Comparison of ENCODE assay signal across 11 cellular contexts in the genomic region with DNA sequence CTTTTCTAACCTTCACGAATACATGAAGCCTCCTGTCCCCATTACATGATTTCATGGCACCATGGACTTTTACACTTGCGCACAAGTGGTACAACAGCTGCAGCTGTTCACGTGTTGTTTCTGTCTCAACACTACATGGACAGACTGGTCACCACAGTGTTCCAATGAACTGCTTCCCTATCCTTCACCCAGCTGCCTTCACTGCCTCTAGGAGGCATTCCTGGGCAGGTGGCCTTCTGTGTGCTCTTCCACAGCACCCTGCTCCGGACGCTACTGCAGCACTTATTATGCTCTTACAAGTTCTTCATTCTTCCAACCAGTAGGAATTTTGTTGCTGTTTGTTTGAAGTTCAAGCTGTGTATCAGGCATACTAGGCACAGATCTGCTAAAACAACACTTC. TPM values are rescaled to one million over a fixed set of nuclear protein-coding genes. Genes with fewer than 3 reads are reported as not detected.
A peak's percentile ranks its signal among the peaks of the same experiment; 100 is the strongest.
DNase-seq lines count a peak whose midpoint lies in the region; ATAC-seq, FAIRE-seq and TF ChIP-seq lines count a peak whose summit lies in the region.
"Had no signal": no experiment of that assay in that cellular context is flagged by ENCODE, and none has a peak within 500 bp of the region (broad histone marks: within the 10 kb centered on the region; RNA-seq: fewer than 3 reads in every experiment).

No MANE protein-coding gene starts in this region.

- peaks cover 13% of the 10 kb centered on the region for H3K36me3 ChIP-seq in SJCRH30
- peaks cover 0 to 2% of the 10 kb centered on the region in 2 donors for H3K36me3 ChIP-seq in kidney (ENCODE audit: control insufficient read depth in 1 of 2, insufficient read depth in 2 of 2, low read length in 2 of 2)
- H3K36me3 ChIP-seq: spleen had no signal

- H3K9me3 ChIP-seq in SJCRH30 (replicated peaks) (no peaks in the 10 kb centered on the region), kidney (ENCODE audit: control insufficient read depth in 1 of 2, low read length in 2 of 2) (no peaks in the 10 kb centered on the region)
- H3K9me3 ChIP-seq: spleen had no signal

- no peak for TF ChIP-seq CTCF in kidney (IDR thresholded peaks at IDR 0.05; ENCODE audit: borderline replicate concordance, extremely low read depth, insufficient read depth)

- H3K27ac ChIP-seq in SJCRH30: no peak overlapping the region
- H3K27ac ChIP-seq in kidney (ENCODE audit: low read depth in 2 of 2, low read length in 2 of 2): no peak overlapping the region

- peaks cover 4 to 11% of the 10 kb centered on the region in 2 donors for H3K9me3 Mint-ChIP-seq in activated T-cell treated with anti-CD3 and anti-CD28 coated beads, Interleukin-2, amount 50 U/mL, for 72 hours
- H3K9me3 Mint-ChIP-seq in stimulated activated effector memory CD8-positive, alpha-beta T cell treated with anti-CD3 and anti-CD28 coated beads, Interleukin-12 subunit alpha, Interleukin-12 subunit beta, amount 100 ng/mL, for 72 hours: no peaks in the 10 kb centered on the region

- intact Hi-C loops in kidney (cut with DNase I): no loop called here

- FAIRE-seq in kidney (lab: Jason Lieb, UNC): no peak
- FAIRE-seq: islet of Langerhans had no signal

- H3K27ac Mint-ChIP-seq in activated T-cell treated with anti-CD3 and anti-CD28 coated beads, Interleukin-2, amount 50 U/mL, for 72 hours: no peak overlapping the region
- peak overlapping the region; percentile 9 for H3K27ac Mint-ChIP-seq in stimulated activated effector memory CD8-positive, alpha-beta T cell treated with anti-CD3 and anti-CD28 coated beads, Interleukin-12 subunit alpha, Interleukin-12 subunit beta, amount 100 ng/mL, for 72 hours
- H3K27ac Mint-ChIP-seq: stimulated activated memory B cell treated with anti-CD40 and anti-IgM and Interleukin-4, amounts not matched to agents 10 μg/mL and 1 μg/mL and 100 μg/mL, for 72 hours had no signal

- peaks cover 15 to 24% of the 10 kb centered on the region in 2 donors for H3K36me3 Mint-ChIP-seq in activated T-cell treated with anti-CD3 and anti-CD28 coated beads, Interleukin-2, amount 50 U/mL, for 72 hours (ENCODE audit: insufficient read depth in 2 of 2)
- peaks cover 24% of the 10 kb centered on the region for H3K36me3 Mint-ChIP-seq in stimulated activated effector memory CD8-positive, alpha-beta T cell treated with anti-CD3 and anti-CD28 coated beads, Interleukin-12 subunit alpha, Interleukin-12 subunit beta, amount 100 ng/mL, for 72 hours

- no peak for DNase-seq in activated T-cell treated with anti-CD3 and anti-CD28 coated beads, Interleukin-2, amount 50 U/mL, for 72 hours
- DNase-seq in activated T-cell treated with anti-CD3 and anti-CD28 coated beads for 4 hours (no peak), SJCRH30 (peak; percentile 11 to 47), kidney (no peak), CD1c-positive myeloid dendritic cell (ENCODE audit: extremely low spot score) (no peak), NCI-H446 (lab: John Stamatoyannopoulos, UW) (no peak)
- no peak for DNase-seq in stimulated activated effector memory CD8-positive, alpha-beta T cell treated with anti-CD3 and anti-CD28 coated beads, Interleukin-12 subunit alpha, Interleukin-12 subunit beta, amount 100 ng/mL, for 72 hours (ENCODE audit: low spot score in 2 of 2)
- DNase-seq: spleen had no signal

- H3K27me3 Mint-ChIP-seq in activated T-cell treated with anti-CD3 and anti-CD28 coated beads, Interleukin-2, amount 50 U/mL, for 72 hours (ENCODE audit: low read depth): no peaks in the 10 kb centered on the region
- H3K27me3 Mint-ChIP-seq: stimulated activated memory B cell treated with anti-CD40 and anti-IgM and Interleukin-4, amounts not matched to agents 10 μg/mL and 1 μg/mL and 100 μg/mL, for 72 hours had no signal

- H3K4me1 Mint-ChIP-seq in activated T-cell treated with anti-CD3 and anti-CD28 coated beads, Interleukin-2, amount 50 U/mL, for 72 hours (ENCODE audit: low read depth): peaks cover 52% of the 10 kb centered on the region
- H3K4me1 Mint-ChIP-seq in stimulated activated effector memory CD8-positive, alpha-beta T cell treated with anti-CD3 and anti-CD28 coated beads, Interleukin-12 subunit alpha, Interleukin-12 subunit beta, amount 100 ng/mL, for 72 hours: peaks cover 51% of the 10 kb centered on the region

- peak overlapping the region; percentile 97 to 98 for H3K4me3 Mint-ChIP-seq in activated T-cell treated with anti-CD3 and anti-CD28 coated beads, Interleukin-2, amount 50 U/mL, for 72 hours
- H3K4me3 Mint-ChIP-seq in stimulated activated effector memory CD8-positive, alpha-beta T cell treated with anti-CD3 and anti-CD28 coated beads, Interleukin-12 subunit alpha, Interleukin-12 subunit beta, amount 100 ng/mL, for 72 hours: peak overlapping the region; percentile 96

- ATAC-seq in activated T-cell treated with anti-CD3 and anti-CD28 coated beads, Interleukin-2, amount 50 U/mL, for 72 hours (replicated peaks in 1 of 2): no peak
- no peak for ATAC-seq in stimulated activated effector memory CD8-positive, alpha-beta T cell treated with anti-CD3 and anti-CD28 coated beads, Interleukin-12 subunit alpha, Interleukin-12 subunit beta, amount 100 ng/mL, for 72 hours
- ATAC-seq in GM18502 (IDR thresholded peaks at IDR 0.05; ENCODE audit: poor library complexity, unreplicated experiment): no peak
- ATAC-seq: stimulated activated memory B cell treated with anti-CD40 and anti-IgM and Interleukin-4, amounts not matched to agents 10 μg/mL and 1 μg/mL and 100 μg/mL, for 72 hours had no signal

- peak overlapping the region in 1 of 2 donors; percentile 20 for H3K9ac ChIP-seq in kidney (ENCODE audit: low read length in 2 of 2)

- H3K4me3 ChIP-seq in SJCRH30: no peak overlapping the region
- peak overlapping the region; percentile 84 to 94 for H3K4me3 ChIP-seq in kidney (ENCODE audit: low read length in 2 of 2)

- H3K4me1 ChIP-seq in SJCRH30 (peaks cover 10% of the 10 kb centered on the region), kidney (ENCODE audit: control insufficient read depth in 1 of 2, insufficient read depth in 1 of 2, low read depth in 1 of 2, low read length in 2 of 2) (peaks cover 10 to 16% of the 10 kb centered on the region in 2 donors)

- H3K27me3 ChIP-seq in SJCRH30: no peaks in the 10 kb centered on the region
- H3K27me3 ChIP-seq: spleen had no signal

RNA-seq across cellular contexts. Expression of gene MTERF2, which starts 1.5 kb away (rescaled TPM):
- total RNA-seq in activated T-cell treated with anti-CD3 and anti-CD28 coated beads, Interleukin-2, amount 50 U/mL, for 72 hours: 1 to 10 TPM; 6.7 to 7.8 TPM
- 14.9 and 18.1 TPM in 2 replicates for total RNA-seq in SJCRH30 (2014; rRNA removed; shearing (Covaris generic))
- 15.0 TPM for total RNA-seq in kidney
- polyA plus RNA-seq in kidney (ENCODE audit: insufficient read depth, low read depth, low replicate concordance): 26.2 TPM

RNA-seq across cellular contexts. Expression of gene TMEM263, which starts 29.8 kb away (rescaled TPM):
- 10 to 100 TPM; 39.7 to 41.3 TPM for total RNA-seq in activated T-cell treated with anti-CD3 and anti-CD28 coated beads, Interleukin-2, amount 50 U/mL, for 72 hours
- 39.2 and 41.1 TPM in 2 replicates for total RNA-seq in SJCRH30 (2014; rRNA removed; shearing (Covaris generic))
- total RNA-seq in kidney: 43.1 TPM
- 28.7 TPM for polyA plus RNA-seq in kidney (ENCODE audit: insufficient read depth, low read depth, low replicate concordance)

Comparison
In these comparisons a context has a peak if more than half of its experiments do, and no peak if none do; other contexts are left out.
1. DNase-seq: peak in SJCRH30 (2 of 2); none in activated T-cell treated with anti-CD3 and anti-CD28 coated beads, Interleukin-2, amount 50 U/mL, for 72 hours (0 of 2), activated T-cell treated with anti-CD3 and anti-CD28 coated beads for 4 hours (single experiment), kidney (single experiment), stimulated activated effector memory CD8-positive, alpha-beta T cell treated with anti-CD3 and anti-CD28 coated beads, Interleukin-12 subunit alpha, Interleukin-12 subunit beta, amount 100 ng/mL, for 72 hours (0 of 2), CD1c-positive myeloid dendritic cell (single experiment) and NCI-H446 (0 of 2).